In the genomic region with DNA sequence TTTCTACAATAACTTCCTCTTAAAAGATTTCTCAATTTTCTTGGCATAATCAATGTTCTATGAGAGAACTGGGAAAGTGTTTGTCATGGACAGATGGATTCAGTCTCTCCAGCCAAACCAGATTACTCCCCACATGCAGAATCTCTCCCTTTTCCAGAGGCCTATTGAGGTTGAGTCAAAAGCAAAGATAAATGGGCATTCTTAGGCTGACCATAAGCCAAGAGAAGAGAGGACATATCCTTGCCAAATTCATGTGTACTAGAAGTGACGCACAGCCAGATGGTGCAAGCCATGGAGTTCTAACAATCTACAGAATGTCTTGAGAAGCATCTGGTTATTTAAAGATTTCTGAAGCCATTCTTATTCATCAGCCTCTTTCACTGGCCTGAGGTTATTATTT, we compare ENCODE assay signal across 27 cellular contexts.
DNase-seq lines count a peak whose midpoint lies in the region; ATAC-seq and TF ChIP-seq lines count a peak whose summit lies in the region.
"Had no signal": no experiment of that assay in that cellular context is flagged by ENCODE, and none has a peak within 500 bp of the region (broad histone marks: within the 10 kb centered on the region; RNA-seq: fewer than 3 reads in every experiment).

No MANE protein-coding gene starts in this region.

- TF ChIP-seq CTCF in AG04450 (IDR thresholded peaks at IDR 0.05; ENCODE audit: low read depth, low read length) (no peak), fibroblast of mammary gland (conservative IDR thresholded peaks at IDR 0.05; ENCODE audit: control insufficient read depth, insufficient read depth, low read depth, low read length) (no peak), nephron (IDR thresholded peaks at IDR 0.05; ENCODE audit: unreplicated experiment in 3 of 3) (no peak)

- POLR2A ChIA-PET in AG04450 (lab: Yijun Ruan, JAX) = interaction anchor here (0.7 kb wide), 1 partner anchor 42 kb away, joined by 3 read pairs; no protein-coding TSS in a partner anchor

- H3K4me3 Mint-ChIP-seq in nephron = no peak overlapping the region
- H3K4me3 Mint-ChIP-seq: activated T-cell treated with anti-CD3 and anti-CD28 coated beads, Interleukin-2, amount 50 U/mL, for 24 hours; central memory CD8-positive, alpha-beta T cell; immature natural killer cell; T-helper 17 cell had no signal

- no peaks in the 10 kb centered on the region for H3K27me3 ChIP-seq in AG04450 (ENCODE audit: control insufficient read depth, insufficient read depth, low read length)
- H3K27me3 ChIP-seq: BLaER1, hepatocyte, suprapubic skin had no signal

- peak overlapping the region in 2 of 3 experiments; percentile 77 to 90 for H3K27ac Mint-ChIP-seq in nephron
- H3K27ac Mint-ChIP-seq: activated T-cell treated with anti-CD3 and anti-CD28 coated beads, Interleukin-2, amount 50 U/mL, for 24 hours; immature natural killer cell; T-helper 17 cell had no signal

- H3K4me1 Mint-ChIP-seq in nephron = peaks cover 16% of the 10 kb centered on the region
- H3K4me1 Mint-ChIP-seq: central memory CD8-positive, alpha-beta T cell had no signal

- H3K9me3 ChIP-seq in AG04450 (ENCODE audit: control insufficient read depth, insufficient read depth, low read length) = no peaks in the 10 kb centered on the region
- H3K9me3 ChIP-seq: BLaER1, Caco-2, psoas muscle, SK-N-SH, suprapubic skin had no signal

- H3K9me3 Mint-ChIP-seq in nephron = peaks cover 6% of the 10 kb centered on the region

- H3K36me3 Mint-ChIP-seq in nephron (ENCODE audit: low read depth) = no peaks in the 10 kb centered on the region
- H3K36me3 Mint-ChIP-seq: immature natural killer cell had no signal

- peak; percentile 92 for DNase-seq in AG04450 (ENCODE audit: low read depth, low spot score)
- peak; percentile 29 to 84 for DNase-seq in NCI-H446 (lab: John Stamatoyannopoulos, UW)
- DNase-seq in fibroblast of mammary gland (ENCODE audit: low read depth) = peak; percentile 92
- DNase-seq in OCI-M1 (lab: John Stamatoyannopoulos, UW) = no peak
- no peak for DNase-seq in caudate nucleus (lab: John Stamatoyannopoulos, UW)
- DNase-seq in NCI-H82 treated with DMSO at 0.1 percent for 48 hours (lab: John Stamatoyannopoulos, UW; ENCODE audit: unreplicated experiment) = no peak
- DNase-seq: activated CD4-positive, alpha-beta T cell treated with anti-CD3 and anti-CD28 coated beads for 1 hour; activated naive CD4-positive, alpha-beta T cell; activated T-cell treated with anti-CD3 and anti-CD28 coated beads, Interleukin-2, amount 50 U/mL, for 24 hours; Caco-2; DND-41; foreskin melanocyte; immature natural killer cell; Karpas-422; NCI-H1048; NCI-H187 treated with DMSO at 0.1 percent for 48 hours; NCI-H69; psoas muscle; RPMI8226; SK-N-SH; T-helper 17 cell had no signal

- ATAC-seq in GM19467 (IDR thresholded peaks at IDR 0.05; ENCODE audit: unreplicated experiment) = no peak
- ATAC-seq: T-helper 17 cell had no signal

- H3K27ac ChIP-seq in AG04450 (ENCODE audit: low read depth, low read length) (no peak overlapping the region), caudate nucleus (ENCODE audit: low read depth, low read length) (no peak overlapping the region)
- H3K27ac ChIP-seq: BLaER1, hepatocyte, psoas muscle, suprapubic skin had no signal

- no peaks in the 10 kb centered on the region for H3K27me3 Mint-ChIP-seq in nephron (ENCODE audit: low read depth)
- H3K27me3 Mint-ChIP-seq: activated T-cell treated with anti-CD3 and anti-CD28 coated beads, Interleukin-2, amount 50 U/mL, for 24 hours; central memory CD8-positive, alpha-beta T cell; T-helper 17 cell had no signal

- H3K4me3 ChIP-seq in AG04450 (ENCODE audit: low read depth, low read length) (no peak overlapping the region), fibroblast of mammary gland (ENCODE audit: control insufficient read depth, low read depth, low read length) (no peak overlapping the region)
- H3K4me3 ChIP-seq: BLaER1, hepatocyte, psoas muscle, suprapubic skin had no signal

- CTCF ChIA-PET in AG04450 (lab: Charles Lee) = interaction anchor here (5.7 kb wide), 1 partner anchor 9 kb away, joined by 49 read pairs; no protein-coding TSS in a partner anchor

Comparison
In these comparisons a context has a peak if more than half of its experiments do, and no peak if none do; other contexts are left out.
1. DNase-seq: peak in AG04450 (single experiment), NCI-H446 (2 of 2) and fibroblast of mammary gland (single experiment); none in OCI-M1 (single experiment), caudate nucleus (0 of 61) and NCI-H82 treated with DMSO at 0.1 percent for 48 hours (single experiment).